1 cellular context compared by ENCODE assay signal in genomic region chr1:921011-921837, GRCh38.
TF ChIP-seq lines count a peak whose summit lies in the region.

No MANE protein-coding gene starts in this region.

TF ChIP-seq in K562, 482 proteins besides CTCF, POLR2A, EP300 and RAD21 (continued from another document and continues in another):
- TF ChIP-seq U2AF2 (optimal IDR thresholded peaks at IDR 0.05; ENCODE audit: low read depth, low read length) (no peak), EZH2 (IDR thresholded peaks at IDR 0.05; ENCODE audit: borderline replicate concordance, low read depth, low read length) (no peak), POLR3G (IDR thresholded peaks at IDR 0.05; ENCODE audit: extremely low read depth, insufficient read length, insufficient replicate concordance) (no peak), MEF2D (tag; conservative IDR thresholded peaks at IDR 0.05; ENCODE audit: low read depth) (no peak), SREBF1 (IDR thresholded peaks at IDR 0.05; ENCODE audit: borderline replicate concordance, low read depth, low read length) (no peak), SIN3A (IDR thresholded peaks at IDR 0.05; ENCODE audit: borderline replicate concordance in 2 of 2, control insufficient read depth in 1 of 2, low read depth in 2 of 2, low read length in 2 of 2) (peak in 1 of 2 experiments; percentile 86; a peak in 2 of 4 replicates), RBBP5 (IDR thresholded peaks at IDR 0.05; ENCODE audit: borderline replicate concordance, insufficient read depth, low read length, poor library complexity, severe bottlenecking) (peak; percentile 29), SMARCC2 (IDR thresholded peaks at IDR 0.05; ENCODE audit: low read depth) (no peak), NCOA2 (IDR thresholded peaks at IDR 0.05; ENCODE audit: partially characterized antibody in 2 of 2) (no peak), ZNF232 (CRISPR knock-in tag; IDR thresholded peaks at IDR 0.05) (no peak), NELFE (IDR thresholded peaks at IDR 0.05; ENCODE audit: insufficient read depth, insufficient read length) (no peak), MBD2 (IDR thresholded peaks at IDR 0.05; ENCODE audit: borderline replicate concordance, low read depth) (peak; percentile 60; the same call in 1 of the 2 replicates), RFX5 (IDR thresholded peaks at IDR 0.05; ENCODE audit: low read depth, low read length) (no peak), MYBL2 (IDR thresholded peaks at IDR 0.05; ENCODE audit: low read depth) (no peak), MYBL2 (CRISPR knock-in tag; IDR thresholded peaks at IDR 0.05; ENCODE audit: borderline replicate concordance) (no peak), ZNF146 (CRISPR knock-in tag; IDR thresholded peaks at IDR 0.05; ENCODE audit: unreplicated experiment) (no peak), NONO (IDR thresholded peaks at IDR 0.05; ENCODE audit: low read depth in 2 of 2, low read length in 1 of 2) (peak in 1 of 2 experiments; percentile 87; a peak in 2 of 4 replicates), ZNF121 (CRISPR knock-in tag; conservative IDR thresholded peaks at IDR 0.05) (no peak), KLF1 (tag; IDR thresholded peaks at IDR 0.05) (no peak), ARID3A (IDR thresholded peaks at IDR 0.05; ENCODE audit: borderline replicate concordance, low read depth, low read length) (no peak), CEBPB (tag; IDR thresholded peaks at IDR 0.05) (no peak), FOXJ2 (tag; IDR thresholded peaks at IDR 0.05) (no peak), STAT5A (IDR thresholded peaks at IDR 0.05; ENCODE audit: borderline replicate concordance, low read length) (no peak), KLF16 (IDR thresholded peaks at IDR 0.05) (peak; percentile 51), ZNF224 (CRISPR knock-in tag; IDR thresholded peaks at IDR 0.05) (no peak), ZNF655 (CRISPR knock-in tag; IDR thresholded peaks at IDR 0.05) (no peak), LARP7 (IDR thresholded peaks at IDR 0.05) (peak; percentile 100), IRF1 (CRISPR knock-in tag; IDR thresholded peaks at IDR 0.05; ENCODE audit: borderline replicate concordance) (no peak), ZNF436 (CRISPR knock-in tag; IDR thresholded peaks at IDR 0.05) (no peak), HNRNPUL1 (IDR thresholded peaks at IDR 0.05; ENCODE audit: low read length) (no peak), SMARCE1 (IDR thresholded peaks at IDR 0.05) (no peak), PHF21A (IDR thresholded peaks at IDR 0.05; ENCODE audit: borderline replicate concordance, low read depth) (peak; percentile 78; the same call in 1 of the 2 replicates), ZBTB8A (IDR thresholded peaks at IDR 0.05; ENCODE audit: partially characterized antibody) (no peak), SNIP1 (IDR thresholded peaks at IDR 0.05; ENCODE audit: low read depth) (no peak), ZNF589 (CRISPR knock-in tag; IDR thresholded peaks at IDR 0.05; ENCODE audit: low read depth) (no peak), ADNP (tag; IDR thresholded peaks at IDR 0.05) (no peak), CBFA2T2 (conservative IDR thresholded peaks at IDR 0.05) (peak; percentile 24; the same call in 1 of the 2 replicates), MAFK (IDR thresholded peaks at IDR 0.05; ENCODE audit: low read length) (no peak), CBX3 (IDR thresholded peaks at IDR 0.05; ENCODE audit: borderline replicate concordance in 1 of 2, low read length in 2 of 2) (no peak), KDM2B (CRISPR knock-in tag; IDR thresholded peaks at IDR 0.05) (peak; percentile 89; the same call in 1 of the 2 replicates), SMARCB1 (IDR thresholded peaks at IDR 0.05; ENCODE audit: insufficient read length, low read depth) (no peak), ARID2 (IDR thresholded peaks at IDR 0.05) (no peak), ZZZ3 (IDR thresholded peaks at IDR 0.05) (no peak), RBM25 (IDR thresholded peaks at IDR 0.05; ENCODE audit: low read depth, low read length, severe bottlenecking) (no peak), CTBP1 (IDR thresholded peaks at IDR 0.05; ENCODE audit: borderline replicate concordance) (peak; percentile 87), PATZ1 (CRISPR knock-in tag; IDR thresholded peaks at IDR 0.05; ENCODE audit: borderline replicate concordance) (no peak), MAFF (IDR thresholded peaks at IDR 0.05; ENCODE audit: low read length) (no peak), SRSF7 (optimal IDR thresholded peaks at IDR 0.05; ENCODE audit: low read depth, low read length) (no peak), NFXL1 (CRISPR knock-in tag; IDR thresholded peaks at IDR 0.05) (no peak), ZNF766 (CRISPR knock-in tag; conservative IDR thresholded peaks at IDR 0.05) (no peak), PHTF2 (CRISPR knock-in tag; IDR thresholded peaks at IDR 0.05) (no peak), FOXO4 (CRISPR knock-in tag; IDR thresholded peaks at IDR 0.05) (no peak), ZNF445 (CRISPR knock-in tag; IDR thresholded peaks at IDR 0.05; ENCODE audit: low read depth) (no peak)
- TF ChIP-seq, protein P1, sequence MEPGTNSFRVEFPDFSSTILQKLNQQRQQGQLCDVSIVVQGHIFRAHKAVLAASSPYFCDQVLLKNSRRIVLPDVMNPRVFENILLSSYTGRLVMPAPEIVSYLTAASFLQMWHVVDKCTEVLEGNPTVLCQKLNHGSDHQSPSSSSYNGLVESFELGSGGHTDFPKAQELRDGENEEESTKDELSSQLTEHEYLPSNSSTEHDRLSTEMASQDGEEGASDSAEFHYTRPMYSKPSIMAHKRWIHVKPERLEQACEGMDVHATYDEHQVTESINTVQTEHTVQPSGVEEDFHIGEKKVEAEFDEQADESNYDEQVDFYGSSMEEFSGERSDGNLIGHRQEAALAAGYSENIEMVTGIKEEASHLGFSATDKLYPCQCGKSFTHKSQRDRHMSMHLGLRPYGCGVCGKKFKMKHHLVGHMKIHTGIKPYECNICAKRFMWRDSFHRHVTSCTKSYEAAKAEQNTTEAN (CRISPR knock-in tag; IDR thresholded peaks at IDR 0.05), result no peak
- TF ChIP-seq, protein P2, sequence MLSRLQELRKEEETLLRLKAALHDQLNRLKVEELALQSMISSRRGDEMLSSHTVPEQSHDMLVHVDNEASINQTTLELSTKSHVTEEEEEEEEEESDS (CRISPR knock-in tag; IDR thresholded peaks at IDR 0.05), result no peak
- TF ChIP-seq, protein P3, sequence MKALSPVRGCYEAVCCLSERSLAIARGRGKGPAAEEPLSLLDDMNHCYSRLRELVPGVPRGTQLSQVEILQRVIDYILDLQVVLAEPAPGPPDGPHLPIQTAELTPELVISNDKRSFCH (CRISPR knock-in tag; IDR thresholded peaks at IDR 0.05), result no peak
- TF ChIP-seq, protein P3 (tag; IDR thresholded peaks at IDR 0.05), result no peak; the same call in 1 of the 2 replicates
- TF ChIP-seq, protein P4, sequence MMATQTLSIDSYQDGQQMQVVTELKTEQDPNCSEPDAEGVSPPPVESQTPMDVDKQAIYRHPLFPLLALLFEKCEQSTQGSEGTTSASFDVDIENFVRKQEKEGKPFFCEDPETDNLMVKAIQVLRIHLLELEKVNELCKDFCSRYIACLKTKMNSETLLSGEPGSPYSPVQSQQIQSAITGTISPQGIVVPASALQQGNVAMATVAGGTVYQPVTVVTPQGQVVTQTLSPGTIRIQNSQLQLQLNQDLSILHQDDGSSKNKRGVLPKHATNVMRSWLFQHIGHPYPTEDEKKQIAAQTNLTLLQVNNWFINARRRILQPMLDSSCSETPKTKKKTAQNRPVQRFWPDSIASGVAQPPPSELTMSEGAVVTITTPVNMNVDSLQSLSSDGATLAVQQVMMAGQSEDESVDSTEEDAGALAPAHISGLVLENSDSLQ (IDR thresholded peaks at IDR 0.05), result peak; percentile 96
- TF ChIP-seq, protein P5, sequence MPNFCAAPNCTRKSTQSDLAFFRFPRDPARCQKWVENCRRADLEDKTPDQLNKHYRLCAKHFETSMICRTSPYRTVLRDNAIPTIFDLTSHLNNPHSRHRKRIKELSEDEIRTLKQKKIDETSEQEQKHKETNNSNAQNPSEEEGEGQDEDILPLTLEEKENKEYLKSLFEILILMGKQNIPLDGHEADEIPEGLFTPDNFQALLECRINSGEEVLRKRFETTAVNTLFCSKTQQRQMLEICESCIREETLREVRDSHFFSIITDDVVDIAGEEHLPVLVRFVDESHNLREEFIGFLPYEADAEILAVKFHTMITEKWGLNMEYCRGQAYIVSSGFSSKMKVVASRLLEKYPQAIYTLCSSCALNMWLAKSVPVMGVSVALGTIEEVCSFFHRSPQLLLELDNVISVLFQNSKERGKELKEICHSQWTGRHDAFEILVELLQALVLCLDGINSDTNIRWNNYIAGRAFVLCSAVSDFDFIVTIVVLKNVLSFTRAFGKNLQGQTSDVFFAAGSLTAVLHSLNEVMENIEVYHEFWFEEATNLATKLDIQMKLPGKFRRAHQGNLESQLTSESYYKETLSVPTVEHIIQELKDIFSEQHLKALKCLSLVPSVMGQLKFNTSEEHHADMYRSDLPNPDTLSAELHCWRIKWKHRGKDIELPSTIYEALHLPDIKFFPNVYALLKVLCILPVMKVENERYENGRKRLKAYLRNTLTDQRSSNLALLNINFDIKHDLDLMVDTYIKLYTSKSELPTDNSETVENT (CRISPR knock-in tag; IDR thresholded peaks at IDR 0.05), result no peak
- TF ChIP-seq, protein P6, sequence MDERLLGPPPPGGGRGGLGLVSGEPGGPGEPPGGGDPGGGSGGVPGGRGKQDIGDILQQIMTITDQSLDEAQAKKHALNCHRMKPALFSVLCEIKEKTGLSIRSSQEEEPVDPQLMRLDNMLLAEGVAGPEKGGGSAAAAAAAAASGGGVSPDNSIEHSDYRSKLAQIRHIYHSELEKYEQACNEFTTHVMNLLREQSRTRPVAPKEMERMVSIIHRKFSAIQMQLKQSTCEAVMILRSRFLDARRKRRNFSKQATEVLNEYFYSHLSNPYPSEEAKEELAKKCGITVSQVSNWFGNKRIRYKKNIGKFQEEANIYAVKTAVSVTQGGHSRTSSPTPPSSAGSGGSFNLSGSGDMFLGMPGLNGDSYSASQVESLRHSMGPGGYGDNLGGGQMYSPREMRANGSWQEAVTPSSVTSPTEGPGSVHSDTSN (CRISPR knock-in tag; IDR thresholded peaks at IDR 0.05; ENCODE audit: low read depth), result peak; percentile 58
- TF ChIP-seq, protein P6 (tag; conservative IDR thresholded peaks at IDR 0.05; ENCODE audit: low read depth), result peak; percentile 95
